Comparison of ENCODE assay signal across 11 cellular contexts in the genomic region with DNA sequence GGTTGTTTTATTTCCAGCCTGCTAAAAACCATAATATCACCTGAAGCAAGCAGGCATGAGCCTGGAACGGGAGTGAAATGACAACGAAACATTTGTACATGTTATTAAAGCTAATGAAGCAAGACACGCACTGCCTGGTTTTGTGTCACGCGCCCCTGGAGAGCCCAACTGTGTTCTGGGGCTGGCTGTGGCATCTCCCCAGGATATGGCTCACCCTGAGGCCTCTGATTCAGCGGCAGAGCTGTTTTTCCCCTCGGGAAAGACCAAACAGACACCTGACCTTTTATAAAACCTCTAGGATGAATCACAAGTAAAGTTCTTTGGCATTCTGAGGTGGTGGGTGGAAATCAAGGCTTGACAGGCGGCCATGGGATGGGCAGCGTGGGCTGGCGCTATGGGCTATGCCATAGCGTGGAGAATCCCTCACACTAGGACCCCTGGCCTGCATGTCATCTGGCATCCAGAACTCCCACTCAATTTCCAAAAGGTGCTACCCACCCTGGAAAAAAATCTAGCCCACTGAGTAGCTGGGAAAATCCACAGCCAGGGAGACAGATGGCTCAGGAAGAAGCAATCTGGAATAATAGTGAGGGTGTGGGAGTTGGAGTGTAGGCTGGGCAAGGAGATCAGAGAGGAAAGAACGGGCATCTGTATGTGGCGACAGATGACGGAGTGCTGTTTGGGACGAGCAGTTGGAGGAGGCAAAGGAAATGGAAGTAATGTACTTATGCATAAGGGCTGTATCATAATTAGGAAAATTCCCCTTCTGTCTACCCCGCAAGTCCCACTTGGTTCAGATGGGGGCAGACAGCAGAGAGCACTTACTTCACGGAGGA.
A peak's percentile ranks its signal among the peaks of the same experiment; 100 is the strongest.
DNase-seq lines count a peak whose midpoint lies in the region; ATAC-seq and TF ChIP-seq lines count a peak whose summit lies in the region.
"Had no signal": no experiment of that assay in that cellular context is flagged by ENCODE, and none has a peak within 500 bp of the region (broad histone marks: within the 10 kb centered on the region; RNA-seq: fewer than 3 reads in every experiment).

No MANE protein-coding gene starts in this region.

- no peak overlapping the region for H3K4me3 Mint-ChIP-seq in activated CD4-positive, alpha-beta T cell treated with anti-CD3 and anti-CD28 coated beads, Interleukin-2, amount 10 ng/mL, durations not matched to agents 7 days and 5 days

- TF ChIP-seq CTCF in osteoblast (IDR thresholded peaks at IDR 0.05; ENCODE audit: extremely low read depth, low read depth, low read length) (no peak), GM13977 (IDR thresholded peaks at IDR 0.05; ENCODE audit: extremely low read depth, insufficient read depth, missing control alignments) (no peak)

- H3K27me3 ChIP-seq in osteoblast (ENCODE audit: insufficient read depth, low read length), result no peaks in the 10 kb centered on the region
- H3K27me3 ChIP-seq: tibial artery had no signal

- DNase-seq in EH (ENCODE audit: low read depth), result peak; percentile 95
- peak; percentile 87 for DNase-seq in NCI-H446 treated with DMSO at 0.1 percent for 48 hours (lab: John Stamatoyannopoulos, UW)
- peak; percentile 87 for DNase-seq in dermis blood vessel endothelial cell
- DNase-seq in osteoblast (ENCODE audit: insufficient read length, low spot score, missing footprints), result no peak
- no peak for DNase-seq in GM13977 (ENCODE audit: low spot score)
- no peak for DNase-seq in activated CD4-positive, alpha-beta T cell treated with anti-CD3 and anti-CD28 coated beads, Interleukin-2, amount 10 ng/mL, durations not matched to agents 7 days and 5 days
- no peak for DNase-seq in SKM-1 treated with dmso at 0.1 percent for 144 hours (lab: John Stamatoyannopoulos, UW; ENCODE audit: unreplicated experiment)
- DNase-seq: activated CD4-positive, alpha-beta T cell treated with anti-CD3 and anti-CD28 coated beads, Interleukin-2, amount 50 U/mL, for 4 hours; central memory CD4-positive, alpha-beta T cell; tibial artery had no signal

- no peaks in the 10 kb centered on the region for H3K27me3 Mint-ChIP-seq in activated CD4-positive, alpha-beta T cell treated with anti-CD3 and anti-CD28 coated beads, Interleukin-2, amount 10 ng/mL, durations not matched to agents 7 days and 5 days

- H2AFZ ChIP-seq in osteoblast (ENCODE audit: low read length), result peak overlapping the region; percentile 20

- POLR2A ChIA-PET in activated CD4-positive, alpha-beta T cell treated with anti-CD3 and anti-CD28 coated beads, Interleukin-2, amount 10 ng/mL, durations not matched to agents 7 days and 5 days (lab: Charles Lee), result no interaction called here

- no peaks in the 10 kb centered on the region for H3K36me3 ChIP-seq in osteoblast (ENCODE audit: insufficient read depth, low read length)
- H3K36me3 ChIP-seq: tibial artery had no signal

- H3K4me1 Mint-ChIP-seq in activated CD4-positive, alpha-beta T cell treated with anti-CD3 and anti-CD28 coated beads, Interleukin-2, amount 10 ng/mL, durations not matched to agents 7 days and 5 days, result no peaks in the 10 kb centered on the region

- peak overlapping the region; percentile 95 for H3K27ac ChIP-seq in osteoblast (ENCODE audit: low read depth, low read length)

- no peaks in the 10 kb centered on the region for H3K36me3 Mint-ChIP-seq in activated CD4-positive, alpha-beta T cell treated with anti-CD3 and anti-CD28 coated beads, Interleukin-2, amount 10 ng/mL, durations not matched to agents 7 days and 5 days (ENCODE audit: low read depth)

- in situ Hi-C loops in GM13977 (cut with MboI; ENCODE audit: low pct_unique_long_range_greater_than_20kb, low sequenced_read_pairs, unreplicated experiment), result no loop called here

- CTCF ChIA-PET in activated CD4-positive, alpha-beta T cell treated with anti-CD3 and anti-CD28 coated beads, Interleukin-2, amount 10 ng/mL, durations not matched to agents 7 days and 5 days (lab: Charles Lee), result no interaction called here

- H4K20me1 ChIP-seq in osteoblast (ENCODE audit: insufficient read depth, low read length), result no peaks in the 10 kb centered on the region

- peaks cover 54% of the 10 kb centered on the region for H3K4me1 ChIP-seq in osteoblast (ENCODE audit: insufficient read depth, low read length)

- no peaks in the 10 kb centered on the region for H3K79me2 ChIP-seq in osteoblast (ENCODE audit: insufficient read depth, low read length)

- ATAC-seq in HG02571 (IDR thresholded peaks at IDR 0.05; ENCODE audit: unreplicated experiment), result no peak

- H3K27ac Mint-ChIP-seq in activated CD4-positive, alpha-beta T cell treated with anti-CD3 and anti-CD28 coated beads, Interleukin-2, amount 10 ng/mL, durations not matched to agents 7 days and 5 days, result no peak overlapping the region

- peak overlapping the region; percentile 56 for H3K4me2 ChIP-seq in osteoblast (ENCODE audit: insufficient read depth, low read length)

- H3K9me3 Mint-ChIP-seq in activated CD4-positive, alpha-beta T cell treated with anti-CD3 and anti-CD28 coated beads, Interleukin-2, amount 10 ng/mL, durations not matched to agents 7 days and 5 days, result no peaks in the 10 kb centered on the region

- H3K4me3 ChIP-seq in osteoblast (ENCODE audit: insufficient read depth, low read length), result peak overlapping the region; percentile 39
- H3K4me3 ChIP-seq: tibial artery had no signal

- H3K9me3 ChIP-seq in osteoblast (ENCODE audit: low read depth, low read length), result no peaks in the 10 kb centered on the region
- H3K9me3 ChIP-seq: tibial artery had no signal

Comparison
In these comparisons a context has a peak if more than half of its experiments do, and no peak if none do; other contexts are left out.
1. DNase-seq: peak in EH (single experiment), NCI-H446 treated with DMSO at 0.1 percent for 48 hours (single experiment) and dermis blood vessel endothelial cell (single experiment); none in osteoblast (single experiment), GM13977 (single experiment), activated CD4-positive, alpha-beta T cell treated with anti-CD3 and anti-CD28 coated beads, Interleukin-2, amount 10 ng/mL, durations not matched to agents 7 days and 5 days (single experiment) and SKM-1 treated with dmso at 0.1 percent for 144 hours (single experiment).